Comparison of ENCODE assay signal across 8 cellular contexts in genomic region chr5:126777974-126778674, GRCh38. TPM values are rescaled to one million over a fixed set of nuclear protein-coding genes. Genes with fewer than 3 reads are reported as not detected.
A peak's percentile ranks its signal among the peaks of the same experiment; 100 is the strongest.
DNase-seq lines count a peak whose midpoint lies in the region; ATAC-seq, FAIRE-seq and TF ChIP-seq lines count a peak whose summit lies in the region.

No MANE protein-coding gene starts in this region.

- FAIRE-seq in GM12891 (lab: Jason Lieb, UNC): peak; percentile 93

- no peaks in the 10 kb centered on the region for H3K36me3 ChIP-seq in heart right ventricle
- no peaks in the 10 kb centered on the region for H3K36me3 ChIP-seq in upper lobe of right lung

- peaks cover 0 to 36% (median 17%) of the 10 kb centered on the region in 9 donors for H3K4me1 ChIP-seq in heart right ventricle
- H3K4me1 ChIP-seq in upper lobe of right lung: peaks cover 18% of the 10 kb centered on the region

- TF ChIP-seq CTCF in heart right ventricle (IDR thresholded peaks at IDR 0.05) (no peak), upper lobe of right lung (IDR thresholded peaks at IDR 0.05) (no peak)

- H3K27me3 ChIP-seq in heart right ventricle: no peaks in the 10 kb centered on the region
- no peaks in the 10 kb centered on the region for H3K27me3 ChIP-seq in upper lobe of right lung

- intact Hi-C loops in heart right ventricle (cut with DNase I): loop anchor here in 5 of 10 donors (2.0 to 5.0 kb wide), 3 partner anchors 101 to 121 kb away; no protein-coding TSS in a partner anchor
- intact Hi-C loops in posterior vena cava (cut with DNase I): loop anchor here in 1 of 2 donors (5.0 kb wide), 1 partner anchor 101 kb away; no protein-coding TSS in a partner anchor
- intact Hi-C loops in upper lobe of right lung (cut with DNase I): no loop called here

- TF ChIP-seq POLR2A in GM12891 (IDR thresholded peaks at IDR 0.05; ENCODE audit: low read depth, low read length): peak; percentile 70

- ATAC-seq in HG02798 (IDR thresholded peaks at IDR 0.05; ENCODE audit: poor library complexity, unreplicated experiment): peak; percentile 69
- peak; percentile 71 to 87 (median 79) for ATAC-seq in heart right ventricle
- peak; percentile 74 for ATAC-seq in upper lobe of right lung

- DNase-seq in GM12891 (ENCODE audit: insufficient read length, low spot score) (peak; percentile 63), NCI-H1417 treated with DMSO at 0.1 percent for 48 hours (lab: John Stamatoyannopoulos, UW) (peak; percentile 69), SW480 (ENCODE audit: low spot score) (peak; percentile 95), heart right ventricle (peak; percentile 82 to 86), posterior vena cava (ENCODE audit: low spot score) (peak; percentile 95), upper lobe of right lung (peak; percentile 91)

- H3K27ac ChIP-seq in adipose tissue (ENCODE audit: low read depth, low read length): peak overlapping the region; percentile 77
- peak overlapping the region in 9 of 10 donors; percentile 67 to 92 (median 84) for H3K27ac ChIP-seq in heart right ventricle
- peak overlapping the region; percentile 89 for H3K27ac ChIP-seq in upper lobe of right lung

- H3K9me3 ChIP-seq in heart right ventricle (no peaks in the 10 kb centered on the region), upper lobe of right lung (no peaks in the 10 kb centered on the region)

- H3K4me3 ChIP-seq in heart right ventricle (peak overlapping the region; percentile 53 to 90 (median 74)), upper lobe of right lung (peak overlapping the region; percentile 77)

- 0 to 1% (median 1%) methylated on average over 64 to 66 of the region's 66 CpGs for WGBS in adipose tissue, 3 donors
- 0 to 1% methylated on average over 66 of the region's 66 CpGs for WGBS in heart right ventricle, 2 donors

TF ChIP-seq in GM12891, 5 proteins besides CTCF, POLR2A, EP300 and RAD21:
- peak; percentile 73 for TF ChIP-seq TAF1 (IDR thresholded peaks at IDR 0.05; ENCODE audit: low read depth, low read length)
- peak; percentile 47; the same call in 1 of the 2 replicates for TF ChIP-seq SPI1 (IDR thresholded peaks at IDR 0.05; ENCODE audit: low read depth, low read length)
- TF ChIP-seq PAX5 (IDR thresholded peaks at IDR 0.05; ENCODE audit: insufficient read depth, low read length, severe bottlenecking): no peak
- peak; percentile 42; the same call in 1 of the 2 replicates for TF ChIP-seq POU2F2 (IDR thresholded peaks at IDR 0.05; ENCODE audit: low read depth, low read length)
- TF ChIP-seq POLR2AphosphoS5 (IDR thresholded peaks at IDR 0.05; ENCODE audit: low read depth, low read length): peak; percentile 80

RNA-seq across cellular contexts. Expression of gene LMNB1, which starts 1.2 kb away (rescaled TPM):
- 54.2 TPM for polyA plus RNA-seq in GM12891 (2012; ENCODE audit: low read depth, missing spikeins)
- polyA plus RNA-seq in adipose tissue (10 to 100 TPM in 2 of 3 donors, 1 to 10 TPM in 1; 2.2 to 13.6 (median 11.3) TPM), heart right ventricle (1 to 10 TPM; 1.0 to 1.5 TPM)
- total RNA-seq in heart right ventricle (10 to 100 TPM in 1 of 10 donors, 1 to 10 TPM in 7, under 1 TPM in 2; 0.78 to 14.7 (median 1.4) TPM), posterior vena cava (1 to 10 TPM; 4.4 to 5.7 TPM), upper lobe of right lung (11.8 TPM)

Comparison
In these comparisons a context has a peak if more than half of its experiments do, and no peak if none do; other contexts are left out.
1. Peak in every context shown above with its lines: DNase-seq, ATAC-seq, H3K4me3 ChIP-seq and H3K27ac ChIP-seq.